In the genomic region with DNA sequence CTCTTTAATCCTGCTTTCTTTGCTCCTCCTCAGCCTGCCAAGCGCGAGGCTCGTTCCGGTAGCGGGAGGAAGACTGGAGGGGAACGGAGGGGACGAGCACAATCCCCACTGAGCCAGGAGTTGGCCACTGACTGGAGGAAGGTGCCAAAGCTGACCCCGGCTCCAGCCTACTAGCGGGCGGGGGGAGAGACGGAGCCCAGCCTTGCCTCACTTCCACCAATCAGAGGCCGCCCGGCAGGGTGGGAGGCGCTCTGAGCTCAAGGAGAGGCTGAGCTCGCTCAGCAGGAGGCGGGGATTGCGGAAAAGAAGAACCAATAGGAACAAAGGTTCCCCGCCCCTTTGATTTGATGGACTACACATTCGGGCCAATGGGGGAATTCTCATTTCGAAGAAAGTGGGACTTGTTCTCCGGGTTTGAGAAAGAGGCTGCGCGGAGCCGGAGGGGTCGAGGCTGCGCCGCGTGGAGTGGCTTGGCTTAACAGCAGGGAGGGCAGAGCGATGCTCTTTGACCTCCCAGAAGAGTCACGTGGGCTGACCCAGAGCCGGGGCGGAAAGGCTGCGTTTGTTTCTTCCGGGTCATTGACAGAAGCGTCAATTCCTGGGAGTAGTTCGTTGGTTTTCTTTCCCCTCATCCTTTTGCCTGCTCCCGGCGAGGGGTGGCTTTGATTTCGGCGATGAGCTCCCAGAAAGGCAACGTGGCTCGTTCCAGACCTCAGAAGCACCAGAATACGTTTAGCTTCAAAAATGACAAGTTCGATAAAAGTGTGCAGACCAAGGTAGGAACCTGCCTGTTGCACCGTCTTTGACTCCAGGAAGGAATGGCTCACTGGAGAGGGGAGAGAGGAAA, we compare ENCODE assay signal across 8 cellular contexts.
A peak's percentile ranks its signal among the peaks of the same experiment; 100 is the strongest.
DNase-seq lines count a peak whose midpoint lies in the region; ATAC-seq lines count a peak whose summit lies in the region.

TSS of gene ABHD17B (minus strand) at position 133 of the 847 bp plus-strand sequence. CDS start 36,113 bp downstream, outside the sequence.
A gene with protein sequence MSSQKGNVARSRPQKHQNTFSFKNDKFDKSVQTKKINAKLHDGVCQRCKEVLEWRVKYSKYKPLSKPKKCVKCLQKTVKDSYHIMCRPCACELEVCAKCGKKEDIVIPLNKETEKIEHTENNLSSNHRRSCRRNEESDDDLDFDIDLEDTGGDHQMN (plus strand): TSS at position 579 of the 847 bp plus-strand sequence. CDS start 96 bp downstream, at position 675.

- H4K20me1 ChIP-seq in BLaER1 treated with 17β-estradiol and CSF1 and Interleukin-3, amounts not matched to agents 10 nM and 100 nM, result peaks cover 38 to 86% (median 68%) of the 10 kb centered on the region in 11 experiments; a peak in 21 of 22 replicates

- H3K27ac ChIP-seq in BLaER1 treated with 17β-estradiol and CSF1 and Interleukin-3, amounts not matched to agents 10 nM and 100 nM, result peak within 1 kb of the TSS; percentile 88 to 99 (median 95)

- H3K36me3 ChIP-seq in BLaER1 treated with 17β-estradiol and CSF1 and Interleukin-3, amounts not matched to agents 10 nM and 100 nM, result peaks cover 1 to 11% (median 5%) of the 10 kb centered on the region in 11 experiments; a peak in 16 of 22 replicates

- H3K4me3 ChIP-seq in BLaER1 treated with 17β-estradiol and CSF1 and Interleukin-3, amounts not matched to agents 10 nM and 100 nM, result peak within 1 kb of the TSS; percentile 82 to 100 (median 92)

- peak; percentile 89 for ATAC-seq in GM19351 (IDR thresholded peaks at IDR 0.05; ENCODE audit: unreplicated experiment)
- peak; percentile 92 for ATAC-seq in HG03521 (IDR thresholded peaks at IDR 0.05; ENCODE audit: unreplicated experiment)

- H3K9me3 ChIP-seq in BLaER1 treated with 17β-estradiol and CSF1 and Interleukin-3, amounts not matched to agents 10 nM and 100 nM (replicated peaks in 1 of 11), result no peaks in the 10 kb centered on the region

- peaks cover 30 to 56% (median 44%) of the 10 kb centered on the region in 10 experiments for H3K4me1 ChIP-seq in BLaER1 treated with 17β-estradiol and CSF1 and Interleukin-3, amounts not matched to agents 10 nM and 100 nM

- H3K9ac ChIP-seq in BLaER1 treated with 17β-estradiol and CSF1 and Interleukin-3, amounts not matched to agents 10 nM and 100 nM, result peak within 1 kb of the TSS; percentile 90 to 100 (median 97)

- peak within 1 kb of the TSS; percentile 87 to 99 (median 94) for H3K4me2 ChIP-seq in BLaER1 treated with 17β-estradiol and CSF1 and Interleukin-3, amounts not matched to agents 10 nM and 100 nM

- peak; percentile 100 for DNase-seq in NCI-H748 (lab: John Stamatoyannopoulos, UW; ENCODE audit: unreplicated experiment)
- DNase-seq in activated CD4-positive, alpha-beta T cell treated with anti-CD3 and anti-CD28 coated beads, Interleukin-2, amount 50 U/mL, for 24 hours (ENCODE audit: low read depth in 1 of 2, low spot score in 1 of 2), result peak; percentile 82 to 95
- DNase-seq in dedifferentiated amniotic fluid mesenchymal stem cell (ENCODE audit: extremely low spot score), result peak; percentile 100
- peak; percentile 100 for DNase-seq in left kidney (ENCODE audit: low read depth, low spot score)
- peak; percentile 96 to 97 for DNase-seq in stimulated activated CD4-positive, alpha-beta T cell treated with anti-CD3 and anti-CD28 coated beads, Interleukin-2, amount 100 ng/mL, for 24 hours

- H3K27me3 ChIP-seq in BLaER1 treated with 17β-estradiol and CSF1 and Interleukin-3, amounts not matched to agents 10 nM and 100 nM, result no peaks in the 10 kb centered on the region

Comparison
In these comparisons a context has a peak if more than half of its experiments do, and no peak if none do; other contexts are left out.
1. Peak in every context shown above with its lines: DNase-seq, ATAC-seq, H3K4me3 ChIP-seq and H3K27ac ChIP-seq.